In genomic region chr16:86494039-86494564, GRCh38 we compare ENCODE assay signal across 24 cellular contexts. TPM values are rescaled to one million over a fixed set of nuclear protein-coding genes. Genes with fewer than 3 reads are reported as not detected.
A peak's percentile ranks its signal among the peaks of the same experiment; 100 is the strongest.
DNase-seq lines count a peak whose midpoint lies in the region; ATAC-seq and TF ChIP-seq lines count a peak whose summit lies in the region.
"Had no signal": no experiment of that assay in that cellular context is flagged by ENCODE, and none has a peak within 500 bp of the region (broad histone marks: within the 10 kb centered on the region; RNA-seq: fewer than 3 reads in every experiment).

No MANE protein-coding gene starts in this region.

- intact Hi-C loops in prostate gland (cut with DNase I) (no loop called here), natural killer cell (cut with micrococcal nuclease) (no loop called here)

- 20% methylated on average over 22 of the region's 22 CpGs for WGBS in hepatocyte (ENCODE audit: low lambda C conversion rate, missing lambda C conversion rate)
- 21% methylated on average over 22 of the region's 22 CpGs for WGBS in prostate gland
- WGBS in urinary bladder = 21% methylated on average over 22 of the region's 22 CpGs

- no peak for TF ChIP-seq CTCF in hepatocyte (IDR thresholded peaks at IDR 0.05; ENCODE audit: poor library complexity)
- TF ChIP-seq CTCF in prostate gland (IDR thresholded peaks at IDR 0.05) = no peak
- no peak for TF ChIP-seq CTCF in natural killer cell (IDR thresholded peaks at IDR 0.05)

- peak overlapping the region; percentile 83 for H3K27ac ChIP-seq in hepatocyte
- H3K27ac ChIP-seq in prostate gland = peak overlapping the region; percentile 72 to 80
- peak overlapping the region; percentile 91 for H3K27ac ChIP-seq in urinary bladder (ENCODE audit: low read depth)
- H3K27ac ChIP-seq: 22Rv1, ovary, right lobe of liver had no signal

- H3K4me3 ChIP-seq in hepatocyte = no peak overlapping the region
- no peak overlapping the region for H3K4me3 ChIP-seq in prostate gland
- H3K4me3 ChIP-seq in urinary bladder (ENCODE audit: low read depth, low read length) = peak overlapping the region; percentile 63
- H3K4me3 ChIP-seq: ovary, right lobe of liver had no signal

- no peak for TF ChIP-seq POLR2A in prostate gland (IDR thresholded peaks at IDR 0.05)

- H3K4me1 ChIP-seq in hepatocyte (ENCODE audit: insufficient read depth) = peaks cover 37% of the 10 kb centered on the region
- H3K4me1 ChIP-seq in prostate gland (replicated peaks) = no peaks in the 10 kb centered on the region
- no peaks in the 10 kb centered on the region for H3K4me1 ChIP-seq in urinary bladder (ENCODE audit: insufficient read depth)
- H3K4me1 ChIP-seq: right lobe of liver had no signal

- H3K9me3 Mint-ChIP-seq in natural killer cell = no peaks in the 10 kb centered on the region
- H3K9me3 Mint-ChIP-seq: activated naive CD4-positive, alpha-beta T cell treated with anti-CD3 and anti-CD28 coated beads for 36 hours; activated T-cell treated with anti-CD3 and anti-CD28 coated beads, Interleukin-2, amount 50 U/mL, for 24 hours; CD8-positive, alpha-beta T cell had no signal

- no peak overlapping the region for H2AFZ ChIP-seq in hepatocyte

- H3K4me3 Mint-ChIP-seq in natural killer cell = no peak overlapping the region
- H3K4me3 Mint-ChIP-seq: activated naive CD4-positive, alpha-beta T cell treated with anti-CD3 and anti-CD28 coated beads for 36 hours; activated T-cell treated with anti-CD3 and anti-CD28 coated beads, Interleukin-2, amount 50 U/mL, for 24 hours; CD8-positive, alpha-beta T cell; HFFc6 had no signal

- H3K9me3 ChIP-seq in hepatocyte (ENCODE audit: low read depth) = no peaks in the 10 kb centered on the region
- no peaks in the 10 kb centered on the region for H3K9me3 ChIP-seq in prostate gland
- H3K9me3 ChIP-seq: right lobe of liver had no signal

- ATAC-seq in natural killer cell = no peak
- ATAC-seq: CD8-positive, alpha-beta T cell; right lobe of liver had no signal

- H4K20me1 ChIP-seq in hepatocyte (ENCODE audit: insufficient read depth, poor library complexity, severe bottlenecking) = peaks cover 2% of the 10 kb centered on the region

- H3K27ac Mint-ChIP-seq in natural killer cell = no peak overlapping the region
- H3K27ac Mint-ChIP-seq: activated naive CD4-positive, alpha-beta T cell treated with anti-CD3 and anti-CD28 coated beads for 36 hours; activated T-cell treated with anti-CD3 and anti-CD28 coated beads, Interleukin-2, amount 50 U/mL, for 24 hours; CD8-positive, alpha-beta T cell; HFFc6 had no signal

- H3K79me2 ChIP-seq in hepatocyte = peaks cover 84% of the 10 kb centered on the region

- peaks cover 59 to 74% of the 10 kb centered on the region in 2 donors for H3K27me3 Mint-ChIP-seq in natural killer cell (ENCODE audit: low read depth in 2 of 2)

- H3K27me3 ChIP-seq in hepatocyte = peaks cover 99% of the 10 kb centered on the region
- H3K27me3 ChIP-seq in prostate gland (replicated peaks; ENCODE audit: insufficient read depth) = peaks cover 42% of the 10 kb centered on the region
- H3K27me3 ChIP-seq: ovary had no signal

- peak overlapping the region; percentile 89 for H3K4me2 ChIP-seq in hepatocyte

- DNase-seq in NCI-H2227 (lab: John Stamatoyannopoulos, UW; ENCODE audit: unreplicated experiment) = peak; percentile 27
- DNase-seq in NCI-H2227 treated with DMSO at 0.1 percent for 48 hours (lab: John Stamatoyannopoulos, UW) = no peak
- DNase-seq in hepatocyte (ENCODE audit: low spot score) = no peak
- DNase-seq in prostate gland (ENCODE audit: low spot score) = no peak
- DNase-seq in natural killer cell = no peak
- DNase-seq in NCI-H510A (lab: John Stamatoyannopoulos, UW) = no peak
- DNase-seq in NCI-H1048 (lab: John Stamatoyannopoulos, UW) = no peak
- DNase-seq: activated CD8-positive, alpha-beta memory T cell treated with anti-CD3 and anti-CD28 coated beads for 24 hours; activated naive CD4-positive, alpha-beta T cell treated with anti-CD3 and anti-CD28 coated beads for 36 hours; activated T-cell treated with anti-CD3 and anti-CD28 coated beads, Interleukin-2, amount 50 U/mL, for 24 hours; anterior cingulate cortex; CD8-positive, alpha-beta T cell; foreskin melanocyte; HFFc6; Kasumi-1; NCI-H187; NCI-H226; ovary; substantia nigra had no signal

- no peaks in the 10 kb centered on the region for H3K36me3 Mint-ChIP-seq in natural killer cell
- H3K36me3 Mint-ChIP-seq: CD8-positive, alpha-beta T cell had no signal

- H3K9me2 ChIP-seq in hepatocyte (replicated peaks; ENCODE audit: insufficient read depth) = no peaks in the 10 kb centered on the region

- H3K4me1 Mint-ChIP-seq in natural killer cell = peaks cover 0 to 4% of the 10 kb centered on the region in 2 donors

- no peaks in the 10 kb centered on the region for H3K36me3 ChIP-seq in hepatocyte (replicated peaks; ENCODE audit: insufficient read depth, low read depth)
- H3K36me3 ChIP-seq in prostate gland = no peaks in the 10 kb centered on the region
- no peaks in the 10 kb centered on the region for H3K36me3 ChIP-seq in urinary bladder (ENCODE audit: insufficient read depth)
- H3K36me3 ChIP-seq: ovary, right lobe of liver had no signal

RNA-seq across cellular contexts. Expression of gene FOXF1, which starts 16.2 kb away (rescaled TPM):
- total RNA-seq in hepatocyte (23.7 and 26.8 TPM in 2 replicates), prostate gland (1 to 10 TPM; 5.3 to 6.9 TPM), urinary bladder (28.9 TPM), natural killer cell (not detected)
- polyA plus RNA-seq in hepatocyte (30.0 and 37.4 TPM in 2 replicates), urinary bladder (83.3 TPM)
- total RNA-seq: activated naive CD4-positive, alpha-beta T cell treated with anti-CD3 and anti-CD28 coated beads for 36 hours; CD8-positive, alpha-beta T cell; OCI-LY7 had no signal
- polyA plus RNA-seq: keratinocyte had no signal

Comparison
In these comparisons a context has a peak if more than half of its experiments do, and no peak if none do; other contexts are left out.
1. RNA of gene FOXF1, which starts 16.2 kb away (total RNA-seq): 28.9 TPM in urinary bladder (single experiment), 23.7 to 26.8 TPM in hepatocyte and 5.3 to 6.9 TPM in prostate gland; not detected in natural killer cell; every median in the first group is over 4 times any median in the second.
2. Peak in every context shown above with its lines, with median percentiles within 50 percentile points of each other: H3K27ac ChIP-seq.